Comparison of ENCODE assay signal across 20 cellular contexts in genomic region chr1:29933110-29933509, GRCh38.
DNase-seq lines count a peak whose midpoint lies in the region; ATAC-seq, FAIRE-seq and TF ChIP-seq lines count a peak whose summit lies in the region.
"Had no signal": no experiment of that assay in that cellular context is flagged by ENCODE, and none has a peak within 500 bp of the region (broad histone marks: within the 10 kb centered on the region; RNA-seq: fewer than 3 reads in every experiment).

No MANE protein-coding gene starts in this region.

- no peak overlapping the region for H3K4me3 Mint-ChIP-seq in CD8-positive, alpha-beta memory T cell
- H3K4me3 Mint-ChIP-seq: activated CD4-positive, alpha-beta T cell treated with anti-CD3 and anti-CD28 coated beads, Interleukin-2, amount 10 ng/mL, durations not matched to agents 24 days and 14 days; activated naive CD8-positive, alpha-beta T cell treated with anti-CD3 and anti-CD28 coated beads for 36 hours; central memory CD8-positive, alpha-beta T cell; HFFc6; natural killer cell treated with Interleukin-12 subunit alpha and Interleukin-12 subunit beta and Interleukin-15 and Interleukin-18, amount 100 ng/mL, for 72 hours; stimulated activated naive CD8-positive, alpha-beta T cell treated with anti-CD3 and anti-CD28 coated beads, Interleukin-15, Interleukin-2, amounts not matched to agents 100 ng/mL and 50 ng/mL, for 24 hours had no signal

- peak; percentile 83 for DNase-seq in COR-L47 (lab: John Stamatoyannopoulos, UW)
- DNase-seq in NCI-H1092 (lab: John Stamatoyannopoulos, UW), result peak; percentile 28
- DNase-seq in NCI-H2196 treated with DMSO at 0.1 percent for 48 hours (lab: John Stamatoyannopoulos, UW; ENCODE audit: unreplicated experiment), result peak; percentile 73
- peak; percentile 58 for DNase-seq in bronchial epithelial cell (ENCODE audit: low read depth)
- no peak for DNase-seq in activated CD4-positive, alpha-beta T cell treated with anti-CD3 and anti-CD28 coated beads, Interleukin-2, amount 50 U/mL, for 4 hours
- DNase-seq in CD8-positive, alpha-beta memory T cell, result no peak
- DNase-seq: activated CD4-positive, alpha-beta T cell treated with anti-CD3 and anti-CD28 coated beads, Interleukin-2, amount 10 ng/mL, durations not matched to agents 24 days and 14 days; activated naive CD8-positive, alpha-beta T cell treated with anti-CD3 and anti-CD28 coated beads for 36 hours; activated T-cell treated with anti-CD3 and anti-CD28 coated beads, Interleukin-2, amount 50 U/mL, for 1 hour; HFFc6; OCI-M1; upper lobe of left lung had no signal

- no peaks in the 10 kb centered on the region for H3K27me3 ChIP-seq in bronchial epithelial cell (ENCODE audit: control insufficient read depth, insufficient read depth, low read length)
- no peaks in the 10 kb centered on the region for H3K27me3 ChIP-seq in CD8-positive, alpha-beta memory T cell (ENCODE audit: insufficient read depth, low read length, poor library complexity, severe bottlenecking)
- H3K27me3 ChIP-seq: upper lobe of left lung had no signal

- H3K4me3 ChIP-seq in bronchial epithelial cell (ENCODE audit: low read depth, low read length), result no peak overlapping the region
- H3K4me3 ChIP-seq in CD8-positive, alpha-beta memory T cell (ENCODE audit: low read length), result no peak overlapping the region
- H3K4me3 ChIP-seq: K562, lung, upper lobe of left lung had no signal

- no peaks in the 10 kb centered on the region for H3K9me3 Mint-ChIP-seq in CD8-positive, alpha-beta memory T cell
- H3K9me3 Mint-ChIP-seq: activated CD4-positive, alpha-beta T cell treated with anti-CD3 and anti-CD28 coated beads, Interleukin-2, amount 10 ng/mL, durations not matched to agents 24 days and 14 days; activated naive CD8-positive, alpha-beta T cell treated with anti-CD3 and anti-CD28 coated beads for 36 hours; central memory CD8-positive, alpha-beta T cell; natural killer cell treated with Interleukin-12 subunit alpha and Interleukin-12 subunit beta and Interleukin-15 and Interleukin-18, amount 100 ng/mL, for 72 hours; stimulated activated naive CD8-positive, alpha-beta T cell treated with anti-CD3 and anti-CD28 coated beads, Interleukin-15, Interleukin-2, amounts not matched to agents 100 ng/mL and 50 ng/mL, for 24 hours had no signal

- H3K27ac ChIP-seq in CD8-positive, alpha-beta memory T cell (ENCODE audit: low read depth, low read length), result no peak overlapping the region
- H3K27ac ChIP-seq: upper lobe of left lung had no signal

- H3K9me3 ChIP-seq in CD8-positive, alpha-beta memory T cell (ENCODE audit: low read length), result no peaks in the 10 kb centered on the region
- H3K9me3 ChIP-seq: upper lobe of left lung had no signal

- H3K27ac Mint-ChIP-seq in CD8-positive, alpha-beta memory T cell, result no peak overlapping the region
- H3K27ac Mint-ChIP-seq: activated CD4-positive, alpha-beta T cell treated with anti-CD3 and anti-CD28 coated beads, Interleukin-2, amount 10 ng/mL, durations not matched to agents 24 days and 14 days; activated naive CD8-positive, alpha-beta T cell treated with anti-CD3 and anti-CD28 coated beads for 36 hours; HFFc6; natural killer cell treated with Interleukin-12 subunit alpha and Interleukin-12 subunit beta and Interleukin-15 and Interleukin-18, amount 100 ng/mL, for 72 hours; stimulated activated naive CD8-positive, alpha-beta T cell treated with anti-CD3 and anti-CD28 coated beads, Interleukin-15, Interleukin-2, amounts not matched to agents 100 ng/mL and 50 ng/mL, for 24 hours had no signal

- POLR2A ChIA-PET in CD8-positive, alpha-beta memory T cell (lab: Charles Lee), result no interaction called here

- CTCF ChIA-PET in CD8-positive, alpha-beta memory T cell (lab: Charles Lee), result no interaction called here

- ATAC-seq in HG02870 (IDR thresholded peaks at IDR 0.05; ENCODE audit: unreplicated experiment) (no peak), GM21390 (IDR thresholded peaks at IDR 0.05; ENCODE audit: unreplicated experiment) (no peak)
- ATAC-seq: K562, SK-N-SH treated with all-trans-retinoic acid at 6 μM for 48 hours had no signal

- no peaks in the 10 kb centered on the region for H3K36me3 Mint-ChIP-seq in CD8-positive, alpha-beta memory T cell
- H3K36me3 Mint-ChIP-seq: activated naive CD8-positive, alpha-beta T cell treated with anti-CD3 and anti-CD28 coated beads for 36 hours; natural killer cell treated with Interleukin-12 subunit alpha and Interleukin-12 subunit beta and Interleukin-15 and Interleukin-18, amount 100 ng/mL, for 72 hours had no signal

- no peak for FAIRE-seq in bronchial epithelial cell (lab: Jason Lieb, UNC)
- FAIRE-seq: K562 had no signal

- no peak for TF ChIP-seq CTCF in bronchial epithelial cell (IDR thresholded peaks at IDR 0.05; ENCODE audit: insufficient read depth, low read length, severe bottlenecking)

- H3K4me1 ChIP-seq in CD8-positive, alpha-beta memory T cell (ENCODE audit: insufficient read depth, low read length), result no peaks in the 10 kb centered on the region
- H3K4me1 ChIP-seq: upper lobe of left lung had no signal

- H3K36me3 ChIP-seq in bronchial epithelial cell (ENCODE audit: control insufficient read depth, insufficient read depth, low read length), result no peaks in the 10 kb centered on the region
- H3K36me3 ChIP-seq in CD8-positive, alpha-beta memory T cell (ENCODE audit: insufficient read depth, low read length), result no peaks in the 10 kb centered on the region
- H3K36me3 ChIP-seq: upper lobe of left lung had no signal

- H3K4me1 Mint-ChIP-seq in CD8-positive, alpha-beta memory T cell, result no peaks in the 10 kb centered on the region
- H3K4me1 Mint-ChIP-seq: activated CD4-positive, alpha-beta T cell treated with anti-CD3 and anti-CD28 coated beads, Interleukin-2, amount 10 ng/mL, durations not matched to agents 24 days and 14 days; activated naive CD8-positive, alpha-beta T cell treated with anti-CD3 and anti-CD28 coated beads for 36 hours; central memory CD8-positive, alpha-beta T cell had no signal

- peaks cover 13 to 33% of the 10 kb centered on the region in 2 donors for H3K27me3 Mint-ChIP-seq in CD8-positive, alpha-beta memory T cell
- H3K27me3 Mint-ChIP-seq: activated CD4-positive, alpha-beta T cell treated with anti-CD3 and anti-CD28 coated beads, Interleukin-2, amount 10 ng/mL, durations not matched to agents 24 days and 14 days had no signal

Comparison
In these comparisons a context has a peak if more than half of its experiments do, and no peak if none do; other contexts are left out.
1. DNase-seq: peak in COR-L47 (single experiment), NCI-H1092 (single experiment), NCI-H2196 treated with DMSO at 0.1 percent for 48 hours (single experiment) and bronchial epithelial cell (single experiment); none in activated CD4-positive, alpha-beta T cell treated with anti-CD3 and anti-CD28 coated beads, Interleukin-2, amount 50 U/mL, for 4 hours (0 of 2) and CD8-positive, alpha-beta memory T cell (0 of 5).